Comparison of ENCODE assay signal across 11 cellular contexts in genomic region chr22:30238661-30239420, GRCh38. TPM values are rescaled to one million over a fixed set of nuclear protein-coding genes. Genes with fewer than 3 reads are reported as not detected.
A peak's percentile ranks its signal among the peaks of the same experiment; 100 is the strongest.
DNase-seq lines count a peak whose midpoint lies in the region; ATAC-seq and TF ChIP-seq lines count a peak whose summit lies in the region.
"Had no signal": no experiment of that assay in that cellular context is flagged by ENCODE, and none has a peak within 500 bp of the region (broad histone marks: within the 10 kb centered on the region; RNA-seq: fewer than 3 reads in every experiment).

No MANE protein-coding gene starts in this region.

- peak overlapping the region; percentile 10 for H3K27ac ChIP-seq in RWPE1
- H3K27ac ChIP-seq: thoracic aorta had no signal

- intact Hi-C loops in sciatic nerve (cut with DNase I) = no loop called here

- POLR2A ChIA-PET in RWPE1 (lab: Yijun Ruan, JAX; ENCODE audit: low non-redundant PET) = no interaction called here

- CTCF ChIA-PET in RWPE1 (lab: Yijun Ruan, JAX) = no interaction called here

- DNase-seq in NCI-H2227 (lab: John Stamatoyannopoulos, UW; ENCODE audit: unreplicated experiment) (peak; percentile 26), NCI-H2227 treated with DMSO at 0.1 percent for 48 hours (lab: John Stamatoyannopoulos, UW) (no peak), RWPE1 (ENCODE audit: low spot score) (no peak), fibroblast of the aortic adventitia (ENCODE audit: low read depth) (peak; percentile 69), sciatic nerve (ENCODE audit: low spot score) (peak; percentile 70), GM19240 (ENCODE audit: insufficient read length, low spot score) (no peak), GF-D8 (lab: John Stamatoyannopoulos, UW) (no peak)
- no peak for DNase-seq in activated CD4-positive, CD25-positive, alpha-beta regulatory T cell treated with anti-CD3 and anti-CD28 coated beads, Interleukin-2, amount 50 U/mL, for 72 hours
- DNase-seq: NK-92 treated with Interleukin-12 subunit alpha and Interleukin-12 subunit beta, amount 100 ng/mL, for 24 hours had no signal

- TF ChIP-seq CTCF in RWPE1 (conservative IDR thresholded peaks at IDR 0.05; ENCODE audit: low read depth) (no peak), fibroblast of the aortic adventitia (IDR thresholded peaks at IDR 0.05; ENCODE audit: insufficient read depth, low read length) (no peak)

- H3K4me3 ChIP-seq in fibroblast of the aortic adventitia (ENCODE audit: low read depth, low read length) = no peak overlapping the region
- H3K4me3 ChIP-seq: thoracic aorta had no signal

- peak; percentile 75 for ATAC-seq in sciatic nerve

RNA-seq across cellular contexts. Expression of gene LIF, which starts 7.7 kb away (rescaled TPM):
- total RNA-seq in fibroblast of the aortic adventitia (ENCODE audit: low replicate concordance) = 0.57 and 6.2 TPM in 2 replicates
- 3.2 TPM for total RNA-seq in sciatic nerve

RNA-seq across cellular contexts. Expression of gene OSM, which starts 27.8 kb away (rescaled TPM):
- total RNA-seq in fibroblast of the aortic adventitia (ENCODE audit: low replicate concordance) (not detected in 2 replicates), sciatic nerve (6.4 TPM)
- total RNA-seq: dermis microvascular lymphatic vessel endothelial cell had no signal

RNA-seq across cellular contexts. Expression of gene CASTOR1, which starts 50.5 kb away (rescaled TPM):
- total RNA-seq in fibroblast of the aortic adventitia (ENCODE audit: low replicate concordance) (0.16 and 4.9 TPM in 2 replicates), sciatic nerve (15.9 TPM)

Comparison
In these comparisons a context has a peak if more than half of its experiments do, and no peak if none do; other contexts are left out.
1. DNase-seq: peak in NCI-H2227 (single experiment), fibroblast of the aortic adventitia (single experiment) and sciatic nerve (single experiment); none in NCI-H2227 treated with DMSO at 0.1 percent for 48 hours (single experiment), RWPE1 (single experiment), activated CD4-positive, CD25-positive, alpha-beta regulatory T cell treated with anti-CD3 and anti-CD28 coated beads, Interleukin-2, amount 50 U/mL, for 72 hours (single experiment), GM19240 (single experiment) and GF-D8 (single experiment).